Comparison of ENCODE assay signal across 19 cellular contexts in genomic region chr11:10550988-10551657, GRCh38. TPM values are rescaled to one million over a fixed set of nuclear protein-coding genes. Genes with fewer than 3 reads are reported as not detected.
A peak's percentile ranks its signal among the peaks of the same experiment; 100 is the strongest.
DNase-seq lines count a peak whose midpoint lies in the region; ATAC-seq and TF ChIP-seq lines count a peak whose summit lies in the region.
"Had no signal": no experiment of that assay in that cellular context is flagged by ENCODE, and none has a peak within 500 bp of the region (broad histone marks: within the 10 kb centered on the region; RNA-seq: fewer than 3 reads in every experiment).

No MANE protein-coding gene starts in this region.

- H3K36me3 Mint-ChIP-seq in HFFc6 (ENCODE audit: low read depth): peaks cover 9% of the 10 kb centered on the region
- H3K36me3 Mint-ChIP-seq in H9 (ENCODE audit: insufficient read depth in 1 of 3, low read depth in 3 of 3): no peaks in the 10 kb centered on the region

- H3K4ac ChIP-seq in H9 (ENCODE audit: low read depth, low read length): no peak overlapping the region

- dilution Hi-C loops in mammary epithelial cell (cut with HindIII; ENCODE audit: low sequenced_read_pairs): no loop called here

- WGBS in H9 (ENCODE audit: extremely low coverage, insufficient read length, low lambda C conversion rate): no CpG with 5 or more reads among the region's 6 CpGs
- 66% methylated on average over 6 of the region's 6 CpGs for WGBS in mammary epithelial cell (ENCODE audit: low coverage, missing lambda C conversion rate)

- H4K91ac ChIP-seq in H9 (ENCODE audit: insufficient read length, low read depth, low read length): no peak overlapping the region

- H2AFZ ChIP-seq in H9 (ENCODE audit: low read length): no peak overlapping the region
- H2AFZ ChIP-seq in mammary epithelial cell (ENCODE audit: low read depth, low read length): no peak overlapping the region

- H3K9ac ChIP-seq in H9 (ENCODE audit: extremely low read depth, insufficient read length, low read length) (no peak overlapping the region), mammary epithelial cell (ENCODE audit: insufficient read depth, low read length) (no peak overlapping the region)

- TF ChIP-seq CTCF in A673 (conservative IDR thresholded peaks at IDR 0.05; ENCODE audit: low read depth, low read length): no peak
- TF ChIP-seq CTCF in HFFc6 (IDR thresholded peaks at IDR 0.05): no peak
- no peak for TF ChIP-seq CTCF in fibroblast of mammary gland (conservative IDR thresholded peaks at IDR 0.05; ENCODE audit: control insufficient read depth, insufficient read depth, low read depth, low read length)
- TF ChIP-seq CTCF in H9 (conservative IDR thresholded peaks at IDR 0.05): no peak
- no peak for TF ChIP-seq CTCF in mammary epithelial cell (conservative IDR thresholded peaks at IDR 0.05 in 1 of 2, IDR thresholded peaks at IDR 0.05 in 1 of 2; ENCODE audit: extremely low read depth in 1 of 2, insufficient read depth in 1 of 2, low read depth in 1 of 2, low read length in 2 of 2)

- H2BK12ac ChIP-seq in H9 (ENCODE audit: insufficient read length, low read depth, low read length): no peak overlapping the region

- peaks cover 32% of the 10 kb centered on the region for H3K4me1 Mint-ChIP-seq in HFFc6 (ENCODE audit: low read depth)
- H3K4me1 Mint-ChIP-seq in H9: peaks cover 7% of the 10 kb centered on the region in 2 experiments

- H4K5ac ChIP-seq in H9 (ENCODE audit: insufficient read length, low read depth, low read length): no peak overlapping the region

- in situ Hi-C loops in mammary epithelial cell (cut with MboI; ENCODE audit: low sequenced_read_pairs in 2 of 2): no loop called here

- peak overlapping the region; percentile 84 for H3K27ac ChIP-seq in A673 (ENCODE audit: low read depth, low read length, poor library complexity, severe bottlenecking)
- no peak overlapping the region for H3K27ac ChIP-seq in H9 (ENCODE audit: insufficient read length, low read depth, low read length)
- H3K27ac ChIP-seq in mammary epithelial cell (ENCODE audit: insufficient read depth, low read depth, low read length): no peak overlapping the region
- H3K27ac ChIP-seq: C4-2B had no signal

- H4K20me1 ChIP-seq in H9 (ENCODE audit: control insufficient read depth, insufficient read depth, insufficient read length) (no peaks in the 10 kb centered on the region), mammary epithelial cell (ENCODE audit: insufficient read depth, low read length) (no peaks in the 10 kb centered on the region)

- H3K4me3 Mint-ChIP-seq in HFFc6 (peak overlapping the region; percentile 15), H9 (no peak overlapping the region)

- no peak overlapping the region for H4K8ac ChIP-seq in H9 (replicated peaks; ENCODE audit: insufficient read length, low read depth, low read length)

- H3K9me3 ChIP-seq in A673 (ENCODE audit: low read depth, low read length, poor library complexity, severe bottlenecking): peaks cover 16% of the 10 kb centered on the region
- no peaks in the 10 kb centered on the region for H3K9me3 ChIP-seq in H9 (ENCODE audit: control insufficient read depth, low read depth, low read length)
- H3K9me3 ChIP-seq in mammary epithelial cell (replicated peaks; ENCODE audit: insufficient read depth, low read length): no peaks in the 10 kb centered on the region

- H3K14ac ChIP-seq in H9 (ENCODE audit: insufficient read depth, low read length): no peak overlapping the region

- POLR2A ChIA-PET in A673 (lab: Charles Lee; ENCODE audit: low non-redundant PET): no interaction called here

- H2BK20ac ChIP-seq in H9 (ENCODE audit: low read depth, low read length, poor library complexity, severe bottlenecking): no peak overlapping the region

- H3K79me2 ChIP-seq in H9 (ENCODE audit: insufficient read depth, low read length) (no peaks in the 10 kb centered on the region), mammary epithelial cell (ENCODE audit: insufficient read depth, low read length) (no peaks in the 10 kb centered on the region)

- ATAC-seq in SK-N-SH treated with all-trans-retinoic acid at 6 μM for 48 hours (peak; percentile 69), sciatic nerve (no peak), HG02798 (IDR thresholded peaks at IDR 0.05; ENCODE audit: poor library complexity, unreplicated experiment) (no peak)

- no peak overlapping the region for H2BK5ac ChIP-seq in H9 (ENCODE audit: insufficient read length, low read length)

- H2AK5ac ChIP-seq in H9 (ENCODE audit: insufficient read length, low read length): no peak overlapping the region

- H3K4me1 ChIP-seq in A673 (ENCODE audit: insufficient read depth, low read length, poor library complexity, severe bottlenecking) (peaks cover 22% of the 10 kb centered on the region), H9 (ENCODE audit: insufficient read depth, low read length) (no peaks in the 10 kb centered on the region), mammary epithelial cell (ENCODE audit: insufficient read depth, low read length) (no peaks in the 10 kb centered on the region)

- no peak overlapping the region for H3K56ac ChIP-seq in H9 (ENCODE audit: insufficient read length, low read depth, low read length)

- H3K23ac ChIP-seq in H9 (ENCODE audit: insufficient read length, low read depth, low read length): no peak overlapping the region

- H3K18ac ChIP-seq in H9 (ENCODE audit: insufficient read length, low read depth, low read length): no peak overlapping the region

- H3K27ac Mint-ChIP-seq in HFFc6: peak overlapping the region; percentile 73
- no peak overlapping the region; a peak in 1 of 7 replicates for H3K27ac Mint-ChIP-seq in H9

- H3K23me2 ChIP-seq in H9 (ENCODE audit: insufficient read length, low read depth, low read length, poor library complexity, severe bottlenecking): no peaks in the 10 kb centered on the region

- H3K27me3 Mint-ChIP-seq in HFFc6 (ENCODE audit: insufficient read depth): no peaks in the 10 kb centered on the region
- peaks cover 2% of the 10 kb centered on the region for H3K27me3 Mint-ChIP-seq in H9 (ENCODE audit: low read depth)

- H2BK15ac ChIP-seq in H9 (ENCODE audit: low read depth, low read length): no peak overlapping the region

- H3K27me3 ChIP-seq in A673 (replicated peaks; ENCODE audit: insufficient read depth, low read depth, low read length, poor library complexity): no peaks in the 10 kb centered on the region
- H3K27me3 ChIP-seq in H9 (ENCODE audit: insufficient read depth, low read length): no peaks in the 10 kb centered on the region
- H3K27me3 ChIP-seq in mammary epithelial cell (ENCODE audit: insufficient read depth, low read length): no peaks in the 10 kb centered on the region

- intact Hi-C loops in A673 (cut with micrococcal nuclease; ENCODE audit: unreplicated experiment) (no loop called here), sciatic nerve (cut with DNase I) (no loop called here), mammary epithelial cell (cut with micrococcal nuclease) (no loop called here)

- CTCF ChIA-PET in A673 (lab: Charles Lee): interaction anchor here (1.3 kb wide), 1 partner anchor 10 kb away, joined by 3 read pairs; the partner anchor contains the start of gene RNF141
- CTCF ChIA-PET in mammary epithelial cell (lab: Charles Lee; ENCODE audit: low non-redundant PET): interaction anchor here (1.0 kb wide), 1 partner anchor 10 kb away, joined by 3 read pairs; the partner anchor contains the start of gene RNF141

- no peak overlapping the region for H3K4me2 ChIP-seq in H9 (ENCODE audit: insufficient read depth, insufficient read length, low read length)
- no peak overlapping the region for H3K4me2 ChIP-seq in mammary epithelial cell (ENCODE audit: insufficient read depth, low read depth, low read length)

- H3K79me1 ChIP-seq in H9 (ENCODE audit: insufficient read depth, low read depth, low read length, poor library complexity, severe bottlenecking): no peaks in the 10 kb centered on the region

- no peak overlapping the region for H2BK120ac ChIP-seq in H9 (ENCODE audit: low read depth, low read length, poor library complexity, severe bottlenecking)

- H3K36me3 ChIP-seq in A673 (ENCODE audit: insufficient read depth, low read length, poor library complexity, severe bottlenecking) (no peaks in the 10 kb centered on the region), mammary epithelial cell (ENCODE audit: insufficient read depth, low read length) (no peaks in the 10 kb centered on the region)

- H3K9me3 Mint-ChIP-seq in HFFc6 (peaks cover 11% of the 10 kb centered on the region), H9 (no peaks in the 10 kb centered on the region)

- H3K4me3 ChIP-seq in A673 (ENCODE audit: low read depth, low read length, poor library complexity, severe bottlenecking): no peak overlapping the region
- H3K4me3 ChIP-seq in fibroblast of mammary gland (ENCODE audit: control insufficient read depth, low read depth, low read length): no peak overlapping the region
- H3K4me3 ChIP-seq in mammary epithelial cell (replicated peaks in 1 of 3; ENCODE audit: insufficient read depth in 1 of 3, low read depth in 2 of 3, low read length in 3 of 3): no peak overlapping the region

- DNase-seq in A673 (ENCODE audit: low spot score): peak; percentile 81
- DNase-seq in HFFc6: peak; percentile 68
- DNase-seq in fibroblast of mammary gland (ENCODE audit: low read depth): peak; percentile 55
- no peak for DNase-seq in H9
- no peak for DNase-seq in sciatic nerve (ENCODE audit: low spot score)
- no peak for DNase-seq in mammary epithelial cell
- DNase-seq: DND-41, H7, NCI-H1092 treated with DMSO at 0.1 percent for 48 hours, NCI-H146, NCI-H2029 treated with DMSO at 0.1 percent for 48 hours, NCI-H2171, NCI-H446, NCI-H69 had no signal

- no peak overlapping the region for H3T11ph ChIP-seq in H9 (ENCODE audit: low read length)

- BruUV-seq in A673 (replicated peaks; lab: Mats Ljungman, UMichigan): TSS peak; percentile 84
- no TSS peak for BruUV-seq in mammary epithelial cell (replicated peaks; lab: Mats Ljungman, UMichigan)

RNA-seq across cellular contexts. Expression of gene RNF141, which starts 10.1 kb away (rescaled TPM):
- total RNA-seq in A673 (2021) (36.4 and 48.4 TPM in 2 replicates), H9 (2021) (23.7 and 24.7 TPM in 2 replicates), sciatic nerve (84.7 TPM), mammary epithelial cell (10 to 100 TPM; 45.7 to 58.2 TPM)
- total RNA-seq in HFFc6 (2021; fragmentation: NEBNext Ultra II Directional; extraction: Animal tissue kit (Norgen Biotek cat#: 25700)): 10 to 100 TPM; 41.9 to 55.8 (median 55.1) TPM
- 16.2 TPM for polyA plus RNA-seq in mammary epithelial cell
- 9.1 TPM for polyA minus RNA-seq in mammary epithelial cell

RNA-seq across cellular contexts. Expression of gene LYVE1, which starts 17.3 kb away (rescaled TPM):
- total RNA-seq in A673 (2021) (0.11 and 0.15 TPM in 2 replicates), H9 (2021) (not detected in 2 replicates), sciatic nerve (48.4 TPM), mammary epithelial cell (not detected)
- under 1 TPM in 1 of 6 experiments, not detected in 5; 0.09 TPM for total RNA-seq in HFFc6 (2021; fragmentation: NEBNext Ultra II Directional; extraction: Animal tissue kit (Norgen Biotek cat#: 25700))
- not detected for polyA plus RNA-seq in mammary epithelial cell
- not detected for polyA minus RNA-seq in mammary epithelial cell
- total RNA-seq: LHCN-M2, OCI-LY7 had no signal

Comparison
In these comparisons a context has a peak if more than half of its experiments do, and no peak if none do; other contexts are left out.
1. DNase-seq: peak in A673 (single experiment), HFFc6 (single experiment) and fibroblast of mammary gland (single experiment); none in H9 (single experiment), sciatic nerve (single experiment) and mammary epithelial cell (single experiment).
2. RNA of gene LYVE1, which starts 17.3 kb away (total RNA-seq): 48.4 TPM in sciatic nerve (single experiment); 0.11 to 0.15 TPM in A673, 0.09 TPM in HFFc6, not detected in H9 and not detected in mammary epithelial cell; every median in the first group is over 10 times any median in the second.